1 cellular context compared by ENCODE assay signal in the genomic region with DNA sequence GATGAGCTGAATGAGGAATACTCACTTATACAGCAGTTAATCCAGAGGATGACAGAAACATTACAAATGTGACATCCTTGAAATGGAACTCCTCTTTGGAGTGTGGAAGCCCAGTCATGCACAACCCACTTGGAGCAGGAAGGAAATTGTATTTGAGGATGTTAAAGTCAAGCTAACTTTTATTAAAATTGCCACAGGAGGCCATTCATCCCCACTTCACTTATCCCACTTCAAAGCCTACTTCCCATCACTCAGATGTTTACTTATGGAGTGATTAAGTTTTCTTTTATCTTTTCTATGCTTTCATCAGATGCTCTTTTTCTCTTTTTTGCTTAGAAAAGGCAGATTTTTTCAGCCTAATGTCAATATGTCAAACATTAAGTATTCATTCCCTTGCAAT.
TF ChIP-seq lines count a peak whose summit lies in the region.

No MANE protein-coding gene starts in this region.

TF ChIP-seq in WTC11, 78 proteins besides CTCF, POLR2A, EP300 and RAD21 (continued from another document):
- TF ChIP-seq, protein P1, sequence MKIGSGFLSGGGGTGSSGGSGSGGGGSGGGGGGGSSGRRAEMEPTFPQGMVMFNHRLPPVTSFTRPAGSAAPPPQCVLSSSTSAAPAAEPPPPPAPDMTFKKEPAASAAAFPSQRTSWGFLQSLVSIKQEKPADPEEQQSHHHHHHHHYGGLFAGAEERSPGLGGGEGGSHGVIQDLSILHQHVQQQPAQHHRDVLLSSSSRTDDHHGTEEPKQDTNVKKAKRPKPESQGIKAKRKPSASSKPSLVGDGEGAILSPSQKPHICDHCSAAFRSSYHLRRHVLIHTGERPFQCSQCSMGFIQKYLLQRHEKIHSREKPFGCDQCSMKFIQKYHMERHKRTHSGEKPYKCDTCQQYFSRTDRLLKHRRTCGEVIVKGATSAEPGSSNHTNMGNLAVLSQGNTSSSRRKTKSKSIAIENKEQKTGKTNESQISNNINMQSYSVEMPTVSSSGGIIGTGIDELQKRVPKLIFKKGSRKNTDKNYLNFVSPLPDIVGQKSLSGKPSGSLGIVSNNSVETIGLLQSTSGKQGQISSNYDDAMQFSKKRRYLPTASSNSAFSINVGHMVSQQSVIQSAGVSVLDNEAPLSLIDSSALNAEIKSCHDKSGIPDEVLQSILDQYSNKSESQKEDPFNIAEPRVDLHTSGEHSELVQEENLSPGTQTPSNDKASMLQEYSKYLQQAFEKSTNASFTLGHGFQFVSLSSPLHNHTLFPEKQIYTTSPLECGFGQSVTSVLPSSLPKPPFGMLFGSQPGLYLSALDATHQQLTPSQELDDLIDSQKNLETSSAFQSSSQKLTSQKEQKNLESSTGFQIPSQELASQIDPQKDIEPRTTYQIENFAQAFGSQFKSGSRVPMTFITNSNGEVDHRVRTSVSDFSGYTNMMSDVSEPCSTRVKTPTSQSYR (CRISPR knock-in tag; IDR thresholded peaks at IDR 0.05): no peak
- TF ChIP-seq ZNF317 (CRISPR knock-in tag; IDR thresholded peaks at IDR 0.05; ENCODE audit: borderline replicate concordance, low read depth): no peak
- TF ChIP-seq ZNF512 (CRISPR knock-in tag; IDR thresholded peaks at IDR 0.05; ENCODE audit: borderline replicate concordance): no peak
- TF ChIP-seq GRHL2 (CRISPR knock-in tag; IDR thresholded peaks at IDR 0.05; ENCODE audit: insufficient replicate concordance, severe bottlenecking): no peak
- TF ChIP-seq ZNF396 (CRISPR knock-in tag; IDR thresholded peaks at IDR 0.05; ENCODE audit: borderline replicate concordance): no peak
- no peak for TF ChIP-seq ZNF219 (CRISPR knock-in tag; IDR thresholded peaks at IDR 0.05; ENCODE audit: borderline replicate concordance)
